ENCODE assay signal across 25 cellular contexts in the genomic region with DNA sequence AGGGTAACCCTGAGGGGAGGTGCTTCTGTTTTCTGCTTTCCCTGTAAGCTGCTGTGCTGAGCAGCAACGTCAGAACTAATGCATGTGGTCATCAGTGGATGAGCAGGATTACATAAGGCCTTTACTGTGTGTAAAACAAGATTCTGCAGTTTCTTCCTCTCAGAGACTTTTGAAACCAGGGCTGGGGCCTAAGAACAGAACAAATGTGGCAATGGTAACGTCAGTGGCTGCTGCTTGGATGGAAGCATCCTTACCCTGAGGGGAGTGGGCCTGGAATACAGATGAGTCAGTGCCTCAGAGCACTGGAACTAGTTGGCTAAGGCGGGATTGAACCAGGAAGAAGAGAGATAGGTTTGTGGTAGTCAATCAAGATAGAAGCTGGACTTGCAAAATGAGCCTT.
"Had no signal": no experiment of that assay in that cellular context is flagged by ENCODE, and none has a peak within 500 bp of the region (broad histone marks: within the 10 kb centered on the region; RNA-seq: fewer than 3 reads in every experiment).

No MANE protein-coding gene starts in this region.

- H3K4me1 Mint-ChIP-seq: activated CD8-positive, alpha-beta memory T cell treated with anti-CD3 and anti-CD28 coated beads, Interleukin-2, amount 10 ng/mL, durations not matched to agents 7 days and 5 days had no signal

- H3K27ac Mint-ChIP-seq: activated CD8-positive, alpha-beta memory T cell treated with anti-CD3 and anti-CD28 coated beads, Interleukin-2, amount 10 ng/mL, durations not matched to agents 7 days and 5 days; activated naive CD8-positive, alpha-beta T cell; activated T-cell treated with anti-CD3 and anti-CD28 coated beads, Interleukin-2, amount 50 U/mL, for 24 hours; activated T-helper 1 cell treated with anti-CD3 and anti-CD28 coated beads, Interleukin-12 subunit alpha, Interleukin-12 subunit beta, Interleukin-2, Interleukin-4 antibody, amounts not matched to agents 30 ng/mL and 10 ng/mL and 1 ng/mL, durations not matched to agents 14 hours and 24 hours and 36 hours; brain; T-helper 1 cell treated with Interleukin-12 subunit alpha and Interleukin-12 subunit beta and Interleukin-4 antibody, amounts not matched to agents 30 μg/mL and 1 μg/mL, for 36 hours; WTC11 had no signal

- H3K4me3 Mint-ChIP-seq: activated CD8-positive, alpha-beta memory T cell treated with anti-CD3 and anti-CD28 coated beads, Interleukin-2, amount 10 ng/mL, durations not matched to agents 7 days and 5 days; activated naive CD8-positive, alpha-beta T cell; activated T-cell treated with anti-CD3 and anti-CD28 coated beads, Interleukin-2, amount 50 U/mL, for 24 hours; activated T-helper 1 cell treated with anti-CD3 and anti-CD28 coated beads, Interleukin-12 subunit alpha, Interleukin-12 subunit beta, Interleukin-2, Interleukin-4 antibody, amounts not matched to agents 30 ng/mL and 10 ng/mL and 1 ng/mL, durations not matched to agents 14 hours and 24 hours and 36 hours; brain; T-helper 1 cell treated with Interleukin-12 subunit alpha and Interleukin-12 subunit beta and Interleukin-4 antibody, amounts not matched to agents 30 μg/mL and 1 μg/mL, for 36 hours; WTC11 had no signal

- H3K36me3 Mint-ChIP-seq: activated CD8-positive, alpha-beta memory T cell treated with anti-CD3 and anti-CD28 coated beads, Interleukin-2, amount 10 ng/mL, durations not matched to agents 7 days and 5 days; brain had no signal

- DNase-seq: activated CD4-positive, alpha-beta T cell treated with anti-CD3 and anti-CD28 coated beads for 48 hours; activated CD4-positive, alpha-beta T cell treated with anti-CD3 and anti-CD28 coated beads, Interleukin-2, amount 50 U/mL, for 48 hours; activated CD4-positive, CD25-positive, alpha-beta regulatory T cell treated with anti-CD3 and anti-CD28 coated beads, Interleukin-2, amount 50 U/mL, for 72 hours; activated CD8-positive, alpha-beta memory T cell treated with anti-CD3 and anti-CD28 coated beads, Interleukin-2, amount 10 ng/mL, durations not matched to agents 7 days and 5 days; activated effector memory CD4-positive, alpha-beta T cell treated with anti-CD3 and anti-CD28 coated beads, Interleukin-2, amount 50 U/mL, for 16 hours; activated naive CD4-positive, alpha-beta T cell treated with Interleukin-2 at 50 U/mL for 16 hours; activated T-cell treated with anti-CD3 and anti-CD28 coated beads, Interleukin-2, amount 50 U/mL, for 24 hours; amygdala; Kasumi-1; KBM-7; NCI-H1048; NCI-H146; NCI-H187 treated with DMSO at 0.1 percent for 48 hours; NCI-H2081 treated with DMSO at 0.1 percent for 48 hours; NCI-H2171; NCI-H2227 treated with DMSO at 0.1 percent for 48 hours; NCI-H526; NCI-H774; Peyer's patch; Right ventricle myocardium superior had no signal

- ATAC-seq: activated CD8-positive, alpha-beta memory T cell treated with anti-CD3 and anti-CD28 coated beads, Interleukin-2, amount 10 ng/mL, durations not matched to agents 7 days and 5 days; WTC11 had no signal
